22 cellular contexts compared by ENCODE assay signal in genomic region chr1:24339996-24340395, GRCh38. TPM values are rescaled to one million over a fixed set of nuclear protein-coding genes. Genes with fewer than 3 reads are reported as not detected.
DNase-seq lines count a peak whose midpoint lies in the region; ATAC-seq, FAIRE-seq and TF ChIP-seq lines count a peak whose summit lies in the region.
"Had no signal": no experiment of that assay in that cellular context is flagged by ENCODE, and none has a peak within 500 bp of the region (broad histone marks: within the 10 kb centered on the region; RNA-seq: fewer than 3 reads in every experiment).

No MANE protein-coding gene starts in this region.

- H3K56ac ChIP-seq in H1 (replicated peaks; ENCODE audit: insufficient read length, low read depth, low read length) = no peak overlapping the region

- H3K27me3 Mint-ChIP-seq in mesothelial cell of epicardium (ENCODE audit: low read depth) = no peaks in the 10 kb centered on the region
- H3K27me3 Mint-ChIP-seq in activated CD4-positive, alpha-beta memory T cell treated with anti-CD3 and anti-CD28 coated beads, Interleukin-2, amount 10 ng/mL, durations not matched to agents 7 days and 5 days = peaks cover 6% of the 10 kb centered on the region
- H3K27me3 Mint-ChIP-seq: CD4-positive, CD25-positive, alpha-beta regulatory T cell; IgD-negative memory B cell had no signal

- H3K14ac ChIP-seq in H1 (ENCODE audit: insufficient read length) (no peak overlapping the region), trophoblast cell (ENCODE audit: low read length) (no peak overlapping the region)

- H3K18ac ChIP-seq in H1 (ENCODE audit: extremely low read depth, low read length) = peak overlapping the region; percentile 15; the same call in 1 of the 2 replicates
- H3K18ac ChIP-seq in trophoblast cell (ENCODE audit: low read length) = peak overlapping the region; percentile 9

- no peak for TF ChIP-seq EP300 in H1 (IDR thresholded peaks at IDR 0.05; ENCODE audit: borderline replicate concordance in 1 of 2, low read depth in 2 of 2, low read length in 2 of 2)

- H2BK12ac ChIP-seq in H1 (ENCODE audit: low read depth, low read length) = peak overlapping the region; percentile 82; the same call in 1 of the 2 replicates
- peak overlapping the region; percentile 85 for H2BK12ac ChIP-seq in trophoblast cell (ENCODE audit: low read length)

- intact Hi-C loops in colonic mucosa (cut with DNase I) = no loop called here
- intact Hi-C loops in prostate gland (cut with DNase I) = no loop called here

- no peak overlapping the region for H3K9ac ChIP-seq in H1 (replicated peaks in 1 of 4; ENCODE audit: extremely low read depth in 1 of 4, low read depth in 3 of 4, low read length in 3 of 4)
- no peak overlapping the region for H3K9ac ChIP-seq in trophoblast cell (ENCODE audit: low read length)
- no peak overlapping the region for H3K9ac ChIP-seq in colonic mucosa (ENCODE audit: low read depth in 2 of 2, low read length in 2 of 2)
- H3K9ac ChIP-seq: GM23248 had no signal

- H3K4ac ChIP-seq in H1 (replicated peaks; ENCODE audit: insufficient read length, low read depth, low read length) (no peak overlapping the region), trophoblast cell (ENCODE audit: low read depth, low read length) (no peak overlapping the region)

- H4K5ac ChIP-seq in H1 (ENCODE audit: insufficient read length, low read depth, low read length) = no peak overlapping the region

- H3K79me1 ChIP-seq in H1 (ENCODE audit: low read depth, low read length) (no peaks in the 10 kb centered on the region), trophoblast cell (ENCODE audit: low read length) (peaks cover 9% of the 10 kb centered on the region)

- H4K12ac ChIP-seq in trophoblast cell (ENCODE audit: low read depth, low read length) = no peak overlapping the region

- no peak for TF ChIP-seq RAD21 in H1 (IDR thresholded peaks at IDR 0.05 in 1 of 2, conservative IDR thresholded peaks at IDR 0.05 in 1 of 2; ENCODE audit: low read depth in 2 of 2, low read length in 2 of 2)

- 92% methylated on average over 8 of the region's 8 CpGs; no CpG with 5 or more reads in 1 of the 2 experiments for WGBS in H1 (ENCODE audit: extremely low coverage in 1 of 2, insufficient coverage in 1 of 2, insufficient read length in 1 of 2, insufficient replicate concordance in 2 of 2, low coverage in 1 of 2, low lambda C conversion rate in 2 of 2, missing lambda C conversion rate in 1 of 2), 2 experiments
- no CpG with 5 or more reads among the region's 8 CpGs for WGBS in trophoblast cell (ENCODE audit: extremely low coverage, insufficient coverage, insufficient read length)
- 70% methylated on average over 8 of the region's 8 CpGs for WGBS in prostate gland

- H3K4me1 ChIP-seq in HEK293 (ENCODE audit: control insufficient read depth, insufficient read depth, low read length) = no peaks in the 10 kb centered on the region; the same call in 1 of the 2 replicates
- H3K4me1 ChIP-seq in H1 (replicated peaks in 1 of 4; ENCODE audit: control insufficient read depth in 3 of 4, insufficient read depth in 4 of 4, low read length in 3 of 4) = peaks cover 0 to 36% (median 24%) of the 10 kb centered on the region in 4 experiments; a peak in 6 of 7 replicates
- peaks cover 25 to 27% of the 10 kb centered on the region in 2 experiments for H3K4me1 ChIP-seq in trophoblast cell (ENCODE audit: control insufficient read depth in 1 of 2, insufficient read depth in 2 of 2, low read length in 2 of 2)
- no peaks in the 10 kb centered on the region for H3K4me1 ChIP-seq in colonic mucosa
- no peaks in the 10 kb centered on the region for H3K4me1 ChIP-seq in prostate gland (replicated peaks)
- H3K4me1 ChIP-seq: BE2C had no signal

- H2AK5ac ChIP-seq in H1 (ENCODE audit: low read depth, low read length) (peak overlapping the region; percentile 11; the same call in 1 of the 2 replicates), trophoblast cell (ENCODE audit: low read length) (no peak overlapping the region)

- H3K36me3 Mint-ChIP-seq in mesothelial cell of epicardium = no peaks in the 10 kb centered on the region
- no peaks in the 10 kb centered on the region for H3K36me3 Mint-ChIP-seq in activated CD4-positive, alpha-beta memory T cell treated with anti-CD3 and anti-CD28 coated beads, Interleukin-2, amount 10 ng/mL, durations not matched to agents 7 days and 5 days (ENCODE audit: low read depth)
- H3K36me3 Mint-ChIP-seq: CD4-positive, CD25-positive, alpha-beta regulatory T cell had no signal

- peak overlapping the region; percentile 80; the same call in 1 of the 2 replicates for H2BK20ac ChIP-seq in H1 (ENCODE audit: low read length)

- H4K91ac ChIP-seq in H1 (replicated peaks; ENCODE audit: insufficient read length, low read length) (peak overlapping the region; percentile 16), trophoblast cell (ENCODE audit: low read depth, low read length) (peak overlapping the region; percentile 56)

- H4K8ac ChIP-seq in H1 (ENCODE audit: extremely low read depth, insufficient read depth, low read length) = no peak overlapping the region
- no peak overlapping the region for H4K8ac ChIP-seq in trophoblast cell (ENCODE audit: low read depth, low read length)

- no peak for DNase-seq in H1 (ENCODE audit: low read depth in 1 of 2, low spot score in 2 of 2)
- DNase-seq in mesothelial cell of epicardium (ENCODE audit: low spot score in 2 of 2, unreplicated experiment in 2 of 2) = no peak
- DNase-seq in trophoblast cell = no peak
- DNase-seq in colonic mucosa = no peak
- DNase-seq in prostate gland (ENCODE audit: low spot score) = no peak
- no peak for DNase-seq in activated CD4-positive, alpha-beta memory T cell treated with anti-CD3 and anti-CD28 coated beads, Interleukin-2, amount 10 ng/mL, durations not matched to agents 7 days and 5 days
- DNase-seq: BE2C; C1 segment of cervical spinal cord; CD4-positive, CD25-positive, alpha-beta regulatory T cell; CD8-positive, alpha-beta memory T cell; COR-L47; DMS 273 treated with DMSO at 0.1 percent for 48 hours; GM23248; H7; KG1 had no signal

- H2AFZ ChIP-seq in H1 (ENCODE audit: low read length) = 0 out of 2 replicates have a peak overlapping the region, but pooled peaks have one; percentile 56
- no peak overlapping the region for H2AFZ ChIP-seq in trophoblast cell (ENCODE audit: insufficient read depth, low read length, poor library complexity)
- H2AFZ ChIP-seq: GM23248 had no signal

- TF ChIP-seq POLR2A in H1 (IDR thresholded peaks at IDR 0.05; ENCODE audit: control extremely low read depth in 1 of 2, low read depth in 2 of 2, low read length in 2 of 2) (no peak), prostate gland (IDR thresholded peaks at IDR 0.05) (no peak)

- H3K36me3 ChIP-seq in HEK293 (ENCODE audit: control insufficient read depth in 2 of 2, insufficient read depth in 1 of 2, low read length in 2 of 2) (no peaks in the 10 kb centered on the region), H1 (ENCODE audit: control insufficient read depth in 2 of 4, insufficient read depth in 4 of 4, low read length in 3 of 4) (no peaks in the 10 kb centered on the region; a peak in 1 of 8 replicates), trophoblast cell (ENCODE audit: control insufficient read depth in 1 of 2, insufficient read depth in 2 of 2, low read length in 2 of 2) (peaks cover 8 to 21% of the 10 kb centered on the region in 2 experiments), colonic mucosa (no peaks in the 10 kb centered on the region), prostate gland (no peaks in the 10 kb centered on the region)
- H3K36me3 ChIP-seq: BE2C had no signal

- CTCF ChIA-PET in HEK293 (lab: Yijun Ruan, JAX) = interaction anchor here (0.6 to 1.3 kb wide), 3 partner anchors 51 to 227 kb away, joined by 3 read pairs; partner anchors contain the start of gene NIPAL3
- CTCF ChIA-PET in H1 (lab: Charles Lee; ENCODE audit: partially characterized antibody) = interaction anchor here (1.0 to 4.8 kb wide), 6 partner anchors 9 to 141 kb away, joined by 3 to 22 read pairs (median 7); no protein-coding TSS in a partner anchor
- CTCF ChIA-PET in activated CD4-positive, alpha-beta memory T cell treated with anti-CD3 and anti-CD28 coated beads, Interleukin-2, amount 10 ng/mL, durations not matched to agents 7 days and 5 days (lab: Charles Lee) = no interaction called here

- H2BK120ac ChIP-seq in H1 (replicated peaks; ENCODE audit: low read depth, low read length) = no peak overlapping the region
- peak overlapping the region; percentile 45 for H2BK120ac ChIP-seq in trophoblast cell (ENCODE audit: insufficient read depth, low read length, poor library complexity)

- POLR2A ChIA-PET in HEK293 (lab: Yijun Ruan, JAX) (no interaction called here), H1 (lab: Charles Lee; ENCODE audit: partially characterized antibody) (interaction anchor here (0.9 kb wide), 1 partner anchor 51 kb away, joined by 3 read pairs; no protein-coding TSS in a partner anchor)
- POLR2A ChIA-PET in activated CD4-positive, alpha-beta memory T cell treated with anti-CD3 and anti-CD28 coated beads, Interleukin-2, amount 10 ng/mL, durations not matched to agents 7 days and 5 days (lab: Charles Lee) = no interaction called here

- H3K23ac ChIP-seq in H1 (ENCODE audit: insufficient read length) (no peak overlapping the region), trophoblast cell (ENCODE audit: low read length) (no peak overlapping the region)

- H2BK5ac ChIP-seq in H1 (ENCODE audit: low read depth, low read length) (peak overlapping the region; percentile 35; the same call in 1 of the 2 replicates), trophoblast cell (ENCODE audit: low read depth, low read length, poor library complexity) (no peak overlapping the region)

- H3K9me3 ChIP-seq in HEK293 (ENCODE audit: control insufficient read depth, insufficient read depth, low read depth, low read length) = no peaks in the 10 kb centered on the region
- H3K9me3 ChIP-seq in H1 (ENCODE audit: insufficient read depth in 2 of 2, low read depth in 1 of 2, low read length in 1 of 2) = no peaks in the 10 kb centered on the region
- peaks cover 2% of the 10 kb centered on the region for H3K9me3 ChIP-seq in trophoblast cell (ENCODE audit: insufficient read depth, low read depth, low read length)
- no peaks in the 10 kb centered on the region for H3K9me3 ChIP-seq in colonic mucosa
- H3K9me3 ChIP-seq in prostate gland = no peaks in the 10 kb centered on the region
- H3K9me3 ChIP-seq: BE2C had no signal

- no peak overlapping the region for H3K4me3 ChIP-seq in HEK293 (ENCODE audit: low read depth, low read length)
- H3K4me3 ChIP-seq in H1 (ENCODE audit: extremely low read depth in 1 of 4, insufficient read depth in 2 of 4, low read depth in 3 of 4, low read length in 4 of 4) = no peak overlapping the region
- no peak overlapping the region for H3K4me3 ChIP-seq in trophoblast cell (ENCODE audit: low read depth, low read length)
- H3K4me3 ChIP-seq in colonic mucosa = no peak overlapping the region
- no peak overlapping the region for H3K4me3 ChIP-seq in prostate gland
- H3K4me3 ChIP-seq: GM23248 had no signal

- no peak for ATAC-seq in GM21515 (IDR thresholded peaks at IDR 0.05; ENCODE audit: unreplicated experiment)

- no peaks in the 10 kb centered on the region for H3K79me2 ChIP-seq in H1 (ENCODE audit: control insufficient read depth in 1 of 2, insufficient read depth in 2 of 2, low read length in 2 of 2)
- H3K79me2 ChIP-seq in trophoblast cell (ENCODE audit: control insufficient read depth, insufficient read depth, low read length, poor library complexity) = peaks cover 4% of the 10 kb centered on the region

- no peaks in the 10 kb centered on the region for H4K20me1 ChIP-seq in H1 (replicated peaks in 1 of 2; ENCODE audit: control insufficient read depth in 1 of 2, insufficient read depth in 2 of 2, low read length in 2 of 2)

- H3K4me3 Mint-ChIP-seq in mesothelial cell of epicardium = no peak overlapping the region
- H3K4me3 Mint-ChIP-seq in activated CD4-positive, alpha-beta memory T cell treated with anti-CD3 and anti-CD28 coated beads, Interleukin-2, amount 10 ng/mL, durations not matched to agents 7 days and 5 days = no peak overlapping the region
- H3K4me3 Mint-ChIP-seq: CD8-positive, alpha-beta memory T cell had no signal

- H3K4me1 Mint-ChIP-seq in mesothelial cell of epicardium = peaks cover 24% of the 10 kb centered on the region
- H3K4me1 Mint-ChIP-seq in activated CD4-positive, alpha-beta memory T cell treated with anti-CD3 and anti-CD28 coated beads, Interleukin-2, amount 10 ng/mL, durations not matched to agents 7 days and 5 days = no peaks in the 10 kb centered on the region
- H3K4me1 Mint-ChIP-seq: CD4-positive, CD25-positive, alpha-beta regulatory T cell; CD8-positive, alpha-beta memory T cell; IgD-negative memory B cell had no signal

- H3K27me3 ChIP-seq in H1 (replicated peaks in 1 of 4; ENCODE audit: control insufficient read depth in 3 of 4, extremely low read depth in 1 of 4, insufficient read depth in 3 of 4, low read length in 3 of 4) = no peaks in the 10 kb centered on the region
- no peaks in the 10 kb centered on the region for H3K27me3 ChIP-seq in trophoblast cell (ENCODE audit: insufficient read depth, low read length)
- H3K27me3 ChIP-seq in colonic mucosa = no peaks in the 10 kb centered on the region
- no peaks in the 10 kb centered on the region for H3K27me3 ChIP-seq in prostate gland (replicated peaks; ENCODE audit: insufficient read depth)
- H3K27me3 ChIP-seq: BE2C had no signal

- H3K27ac ChIP-seq in HEK293 (ENCODE audit: extremely low read depth, low read depth, low read length) (no peak overlapping the region), H1 (ENCODE audit: low read depth, low read length) (no peak overlapping the region), trophoblast cell (ENCODE audit: low read depth, low read length) (no peak overlapping the region), colonic mucosa (no peak overlapping the region), prostate gland (no peak overlapping the region)
- H3K27ac ChIP-seq: GM23248 had no signal

- H3K27ac Mint-ChIP-seq in mesothelial cell of epicardium = peak overlapping the region; percentile 87
- H3K27ac Mint-ChIP-seq in activated CD4-positive, alpha-beta memory T cell treated with anti-CD3 and anti-CD28 coated beads, Interleukin-2, amount 10 ng/mL, durations not matched to agents 7 days and 5 days = no peak overlapping the region
- H3K27ac Mint-ChIP-seq: CD4-positive, CD25-positive, alpha-beta regulatory T cell; IgD-negative memory B cell had no signal

- FAIRE-seq in H1 (lab: Jason Lieb, UNC) = no peak
- FAIRE-seq: G401.6, GM12891, GM19239, HTR-8/SVneo had no signal

- H2BK15ac ChIP-seq in H1 (ENCODE audit: low read length) = 0 out of 2 replicates have a peak overlapping the region, but pooled peaks have one; percentile 72

- no peak overlapping the region for H3K4me2 ChIP-seq in H1 (ENCODE audit: insufficient read depth in 1 of 2, low read depth in 2 of 2, low read length in 2 of 2)
- no peak overlapping the region for H3K4me2 ChIP-seq in trophoblast cell (ENCODE audit: low read length)

- TF ChIP-seq CTCF in HEK293 (tag by site-specific recombination; IDR thresholded peaks at IDR 0.05) = no peak
- TF ChIP-seq CTCF in H1 (IDR thresholded peaks at IDR 0.05; ENCODE audit: control extremely low read depth in 1 of 3, insufficient read depth in 1 of 3, low read depth in 1 of 3, low read length in 3 of 3) = no peak
- TF ChIP-seq CTCF in mesothelial cell of epicardium (IDR thresholded peaks at IDR 0.05; ENCODE audit: unreplicated experiment) = no peak
- no peak for TF ChIP-seq CTCF in colonic mucosa (IDR thresholded peaks at IDR 0.05)
- no peak for TF ChIP-seq CTCF in prostate gland (IDR thresholded peaks at IDR 0.05)

- no peaks in the 10 kb centered on the region for H3K9me3 Mint-ChIP-seq in mesothelial cell of epicardium
- no peaks in the 10 kb centered on the region for H3K9me3 Mint-ChIP-seq in activated CD4-positive, alpha-beta memory T cell treated with anti-CD3 and anti-CD28 coated beads, Interleukin-2, amount 10 ng/mL, durations not matched to agents 7 days and 5 days
- H3K9me3 Mint-ChIP-seq: CD4-positive, CD25-positive, alpha-beta regulatory T cell; CD8-positive, alpha-beta memory T cell; IgD-negative memory B cell had no signal

- H3K23me2 ChIP-seq in H1 (ENCODE audit: low read depth, low read length) = no peaks in the 10 kb centered on the region

RNA-seq across cellular contexts. Expression of gene GRHL3, which starts 20.8 kb away (rescaled TPM):
- total RNA-seq in H1 (2021; fragmentation: NEBNext Ultra II Directional; extraction: Animal tissue kit (Norgen Biotek cat#: 25700)) = 1.1 and 1.8 TPM in 2 replicates
- 0.80 and 2.2 TPM in 2 replicates for polyA plus RNA-seq in H1 (2011; rRNA removed)
- 0.84 TPM for polyA plus RNA-seq in H1 (2011; cell fraction: cytosol; rRNA removed)
- polyA plus RNA-seq in H1 (2011; cell fraction: nucleus; rRNA removed) = 1.7 TPM
- 1.3 to 1.5 TPM (median 1.3 TPM) in 4 replicates for polyA plus RNA-seq in H1 (2012, experiment 1 of 2)
- polyA plus RNA-seq in H1 (2012, experiment 2 of 2) = 0.84 TPM
- polyA plus RNA-seq in H1 (2013, experiment 1 of 2) = 0.53 TPM
- polyA plus RNA-seq in H1 (2013, experiment 2 of 2) = 0.46 TPM
- 0.90 and 1.7 TPM in 2 replicates for polyA minus RNA-seq in H1 (2011; rRNA and poly(A)+ RNA removed)
- polyA minus RNA-seq in H1 (2011; cell fraction: cytosol; rRNA and poly(A)+ RNA removed) = 1.5 TPM
- polyA minus RNA-seq in H1 (2011; cell fraction: nucleus; rRNA and poly(A)+ RNA removed) = 2.0 TPM
- total RNA-seq in mesothelial cell of epicardium = 17.1 to 19.1 TPM (median 17.9 TPM) in 3 replicates
- 24.4 and 26.4 TPM in 2 replicates for polyA plus RNA-seq in trophoblast cell (2013)
- 1 to 10 TPM in 1 of 2 donors, under 1 TPM in 1; 0.64 to 1.5 TPM for total RNA-seq in colonic mucosa
- 1 to 10 TPM; 8.1 to 8.4 TPM for total RNA-seq in prostate gland
- total RNA-seq in activated CD4-positive, alpha-beta memory T cell treated with anti-CD3 and anti-CD28 coated beads, Interleukin-2, amount 10 ng/mL, durations not matched to agents 7 days and 5 days = under 1 TPM in 1 of 2 experiments, not detected in 1; 0.10 TPM
- total RNA-seq: CD4-positive, CD25-positive, alpha-beta regulatory T cell; GM23248 had no signal
- polyA plus RNA-seq: CD4-positive, CD25-positive, alpha-beta regulatory T cell; CD8-positive, alpha-beta memory T cell; GM23248; IgD-negative memory B cell had no signal
